In the genomic region with DNA sequence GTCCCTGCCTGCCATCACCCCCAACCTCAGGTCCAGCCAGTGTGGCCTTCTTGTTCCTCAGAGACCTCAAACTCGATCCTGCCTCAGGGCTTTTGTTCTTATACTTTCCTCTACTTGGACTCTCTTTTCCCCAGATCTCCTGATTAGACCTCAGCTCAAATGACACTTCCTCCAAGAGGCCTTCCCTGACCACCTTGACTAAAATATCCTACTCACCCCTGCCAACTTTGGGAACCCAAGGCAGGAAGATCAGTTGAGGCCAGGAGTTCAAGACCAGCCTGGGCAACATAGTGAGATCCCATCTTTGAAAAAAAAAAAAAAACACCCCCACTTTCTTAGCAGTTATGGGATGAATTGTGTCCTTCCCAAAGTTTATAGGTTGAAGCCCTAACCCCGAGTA, we compare ENCODE assay signal across 23 cellular contexts.
"Had no signal": no experiment of that assay in that cellular context is flagged by ENCODE, and none has a peak within 500 bp of the region (broad histone marks: within the 10 kb centered on the region; RNA-seq: fewer than 3 reads in every experiment).

No MANE protein-coding gene starts in this region.

- H3K27ac Mint-ChIP-seq: activated CD4-positive, alpha-beta T cell treated with anti-CD3 and anti-CD28 coated beads for 36 hours; activated naive CD4-positive, alpha-beta T cell treated with anti-CD3 and anti-CD28 coated beads, Interleukin-2, amount 10 ng/mL, durations not matched to agents 7 days and 5 days; dendritic cell treated with granulocyte-macrophage colony-stimulating factor and Interleukin-4, amounts not matched to agents 40 ng/mL and 50 ng/mL, for 4 days; natural killer cell treated with Interleukin-12 subunit alpha and Interleukin-12 subunit beta and Interleukin-15 and Interleukin-18, amount 100 ng/mL, for 72 hours; stimulated activated memory B cell treated with anti-CD40 and anti-IgM and Interleukin-4, amounts not matched to agents 10 μg/mL and 1 μg/mL and 100 μg/mL, for 72 hours; stimulated activated naive CD8-positive, alpha-beta T cell treated with anti-CD3 and anti-CD28 coated beads, Interleukin-15, amount 100 ng/mL, for 72 hours had no signal

- H3K4me3 ChIP-seq: esophagus squamous epithelium, left lung, lower lobe of right lung, skin epidermis, thyroid gland, upper lobe of left lung, vagina had no signal

- H3K9me3 ChIP-seq: lower lobe of right lung, thyroid gland, vagina had no signal

- H3K27me3 Mint-ChIP-seq: activated CD4-positive, alpha-beta T cell treated with anti-CD3 and anti-CD28 coated beads for 36 hours; stimulated activated naive CD8-positive, alpha-beta T cell treated with anti-CD3 and anti-CD28 coated beads, Interleukin-15, amount 100 ng/mL, for 72 hours had no signal

- H3K27me3 ChIP-seq: esophagus squamous epithelium, left lung, thyroid gland, upper lobe of left lung, vagina had no signal

- H3K36me3 ChIP-seq: esophagus squamous epithelium, left lung, lower lobe of right lung, thyroid gland, upper lobe of left lung, vagina had no signal

- ATAC-seq: activated CD4-positive, alpha-beta T cell treated with anti-CD3 and anti-CD28 coated beads for 36 hours; left lung; lower lobe of right lung; natural killer cell treated with Interleukin-12 subunit alpha and Interleukin-12 subunit beta and Interleukin-15 and Interleukin-18, amount 100 ng/mL, for 72 hours; sciatic nerve; stimulated activated memory B cell treated with anti-CD40 and anti-IgM and Interleukin-4, amounts not matched to agents 10 μg/mL and 1 μg/mL and 100 μg/mL, for 72 hours; stimulated activated naive CD8-positive, alpha-beta T cell treated with anti-CD3 and anti-CD28 coated beads, Interleukin-15, amount 100 ng/mL, for 72 hours had no signal

- DNase-seq: activated CD4-positive, alpha-beta T cell treated with anti-CD3 and anti-CD28 coated beads for 36 hours; activated CD4-positive, alpha-beta T cell treated with anti-CD3 and anti-CD28 coated beads, Interleukin-2, amount 50 U/mL, for 48 hours; activated CD4-positive, CD25-positive, alpha-beta regulatory T cell; activated CD8-positive, alpha-beta memory T cell treated with anti-CD3 and anti-CD28 coated beads for 24 hours; activated effector memory CD4-positive, alpha-beta T cell treated with anti-CD3 and anti-CD28 coated beads, Interleukin-2, amount 50 U/mL, for 16 hours; activated naive CD4-positive, alpha-beta T cell treated with anti-CD3 and anti-CD28 coated beads, Interleukin-2, amount 10 ng/mL, durations not matched to agents 7 days and 5 days; amniotic stem cell; caudate nucleus; esophagus squamous epithelium; left lung; lower lobe of right lung; mesenchymal stem cell; stimulated activated CD4-positive, alpha-beta T cell treated with anti-CD3 and anti-CD28 coated beads, Interleukin-4, amount 100 ng/mL, for 24 hours; stimulated activated naive CD8-positive, alpha-beta T cell treated with anti-CD3 and anti-CD28 coated beads, Interleukin-15, amount 100 ng/mL, for 72 hours; thyroid gland; upper lobe of left lung had no signal

- H3K9me3 Mint-ChIP-seq: dendritic cell treated with granulocyte-macrophage colony-stimulating factor and Interleukin-4, amounts not matched to agents 40 ng/mL and 50 ng/mL, for 4 days; natural killer cell treated with Interleukin-12 subunit alpha and Interleukin-12 subunit beta and Interleukin-15 and Interleukin-18, amount 100 ng/mL, for 72 hours had no signal

- H3K4me3 Mint-ChIP-seq: activated CD4-positive, alpha-beta T cell treated with anti-CD3 and anti-CD28 coated beads for 36 hours; activated naive CD4-positive, alpha-beta T cell treated with anti-CD3 and anti-CD28 coated beads, Interleukin-2, amount 10 ng/mL, durations not matched to agents 7 days and 5 days; dendritic cell treated with granulocyte-macrophage colony-stimulating factor and Interleukin-4, amounts not matched to agents 40 ng/mL and 50 ng/mL, for 4 days; natural killer cell treated with Interleukin-12 subunit alpha and Interleukin-12 subunit beta and Interleukin-15 and Interleukin-18, amount 100 ng/mL, for 72 hours; stimulated activated memory B cell treated with anti-CD40 and anti-IgM and Interleukin-4, amounts not matched to agents 10 μg/mL and 1 μg/mL and 100 μg/mL, for 72 hours; stimulated activated naive CD8-positive, alpha-beta T cell treated with anti-CD3 and anti-CD28 coated beads, Interleukin-15, amount 100 ng/mL, for 72 hours had no signal

- H3K27ac ChIP-seq: epithelial cell of prostate, left lung, lower lobe of right lung, skin epidermis, thyroid gland, upper lobe of left lung, vagina had no signal

- H3K4me1 ChIP-seq: esophagus squamous epithelium, left lung, lower lobe of right lung, thyroid gland, upper lobe of left lung, vagina had no signal

- H3K36me3 Mint-ChIP-seq: activated naive CD4-positive, alpha-beta T cell treated with anti-CD3 and anti-CD28 coated beads, Interleukin-2, amount 10 ng/mL, durations not matched to agents 7 days and 5 days; stimulated activated memory B cell treated with anti-CD40 and anti-IgM and Interleukin-4, amounts not matched to agents 10 μg/mL and 1 μg/mL and 100 μg/mL, for 72 hours had no signal
